20 cellular contexts compared by ENCODE assay signal in genomic region chr6:107784669-107785068, GRCh38. TPM values are rescaled to one million over a fixed set of nuclear protein-coding genes. Genes with fewer than 3 reads are reported as not detected.
A peak's percentile ranks its signal among the peaks of the same experiment; 100 is the strongest.
DNase-seq lines count a peak whose midpoint lies in the region; ATAC-seq and TF ChIP-seq lines count a peak whose summit lies in the region.
"Had no signal": no experiment of that assay in that cellular context is flagged by ENCODE, and none has a peak within 500 bp of the region (broad histone marks: within the 10 kb centered on the region; RNA-seq: fewer than 3 reads in every experiment).

No MANE protein-coding gene starts in this region.

- CTCF ChIA-PET in activated CD8-positive, alpha-beta T cell treated with anti-CD3 and anti-CD28 coated beads for 36 hours (lab: Charles Lee): interaction anchor here (1.5 to 3.0 kb wide), 5 partner anchors 11 to 63 kb away, joined by 5 to 23 read pairs (median 6); no protein-coding TSS in a partner anchor

- POLR2A ChIA-PET in activated CD8-positive, alpha-beta T cell treated with anti-CD3 and anti-CD28 coated beads for 36 hours (lab: Charles Lee): interaction anchor here (0.8 to 1.4 kb wide), 2 partner anchors 33 to 51 kb away, joined by 3 read pairs; no protein-coding TSS in a partner anchor

- peak overlapping the region; percentile 75 for H3K27ac Mint-ChIP-seq in activated CD8-positive, alpha-beta T cell treated with anti-CD3 and anti-CD28 coated beads for 36 hours
- peak overlapping the region; percentile 61 for H3K27ac Mint-ChIP-seq in stimulated activated naive CD8-positive, alpha-beta T cell treated with anti-CD3 and anti-CD28 coated beads, Interleukin-15, Interleukin-2, amounts not matched to agents 100 ng/mL and 50 ng/mL, for 24 hours
- H3K27ac Mint-ChIP-seq: H9 had no signal

- peaks cover 3% of the 10 kb centered on the region for H3K36me3 Mint-ChIP-seq in activated CD8-positive, alpha-beta T cell treated with anti-CD3 and anti-CD28 coated beads for 36 hours (ENCODE audit: low read depth)
- H3K36me3 Mint-ChIP-seq in stimulated activated naive CD8-positive, alpha-beta T cell treated with anti-CD3 and anti-CD28 coated beads, Interleukin-15, Interleukin-2, amounts not matched to agents 100 ng/mL and 50 ng/mL, for 24 hours (ENCODE audit: low read depth): peaks cover 2% of the 10 kb centered on the region

- H3K27me3 ChIP-seq in ascending aorta: no peaks in the 10 kb centered on the region

- H3K36me3 ChIP-seq in ascending aorta: no peaks in the 10 kb centered on the region
- H3K36me3 ChIP-seq: tibial artery had no signal

- H3K4me3 ChIP-seq in ascending aorta: no peak overlapping the region
- H3K4me3 ChIP-seq: PC-9, tibial artery had no signal

- no peak for TF ChIP-seq CTCF in activated CD8-positive, alpha-beta T cell treated with anti-CD3 and anti-CD28 coated beads for 36 hours (IDR thresholded peaks at IDR 0.05)
- TF ChIP-seq CTCF in ascending aorta (IDR thresholded peaks at IDR 0.05): no peak

- no peaks in the 10 kb centered on the region for H3K4me1 ChIP-seq in ascending aorta
- H3K4me1 ChIP-seq: tibial artery had no signal

- peak; percentile 73 for ATAC-seq in activated CD8-positive, alpha-beta T cell treated with anti-CD3 and anti-CD28 coated beads for 36 hours
- ATAC-seq in GM18867 (IDR thresholded peaks at IDR 0.05; ENCODE audit: unreplicated experiment): no peak

- H3K4me1 Mint-ChIP-seq in activated CD8-positive, alpha-beta T cell treated with anti-CD3 and anti-CD28 coated beads for 36 hours (ENCODE audit: low read depth): peaks cover 79% of the 10 kb centered on the region
- peaks cover 78% of the 10 kb centered on the region for H3K4me1 Mint-ChIP-seq in stimulated activated naive CD8-positive, alpha-beta T cell treated with anti-CD3 and anti-CD28 coated beads, Interleukin-15, Interleukin-2, amounts not matched to agents 100 ng/mL and 50 ng/mL, for 24 hours (ENCODE audit: low read depth)
- H3K4me1 Mint-ChIP-seq: H9 had no signal

- H3K27me3 Mint-ChIP-seq in activated CD8-positive, alpha-beta T cell treated with anti-CD3 and anti-CD28 coated beads for 36 hours: no peaks in the 10 kb centered on the region
- no peaks in the 10 kb centered on the region for H3K27me3 Mint-ChIP-seq in stimulated activated naive CD8-positive, alpha-beta T cell treated with anti-CD3 and anti-CD28 coated beads, Interleukin-15, Interleukin-2, amounts not matched to agents 100 ng/mL and 50 ng/mL, for 24 hours

- no peak overlapping the region for H3K27ac ChIP-seq in ascending aorta
- H3K27ac ChIP-seq: KMS-11, PC-9, tibial artery, VCaP had no signal

- intact Hi-C loops in activated CD8-positive, alpha-beta T cell treated with anti-CD3 and anti-CD28 coated beads for 36 hours (cut with micrococcal nuclease): loop anchor here (5.0 kb wide), 2 partner anchors 38 to 52 kb away; partner anchors contain the start of gene SCML4
- intact Hi-C loops in ascending aorta (cut with DNase I): no loop called here

- H3K9me3 Mint-ChIP-seq in activated CD8-positive, alpha-beta T cell treated with anti-CD3 and anti-CD28 coated beads for 36 hours: no peaks in the 10 kb centered on the region
- no peaks in the 10 kb centered on the region for H3K9me3 Mint-ChIP-seq in stimulated activated naive CD8-positive, alpha-beta T cell treated with anti-CD3 and anti-CD28 coated beads, Interleukin-15, Interleukin-2, amounts not matched to agents 100 ng/mL and 50 ng/mL, for 24 hours
- H3K9me3 Mint-ChIP-seq: H9 had no signal

- no peak overlapping the region for H3K4me3 Mint-ChIP-seq in activated CD8-positive, alpha-beta T cell treated with anti-CD3 and anti-CD28 coated beads for 36 hours
- no peak overlapping the region for H3K4me3 Mint-ChIP-seq in stimulated activated naive CD8-positive, alpha-beta T cell treated with anti-CD3 and anti-CD28 coated beads, Interleukin-15, Interleukin-2, amounts not matched to agents 100 ng/mL and 50 ng/mL, for 24 hours
- H3K4me3 Mint-ChIP-seq: H9 had no signal

- H3K9me3 ChIP-seq in ascending aorta: no peaks in the 10 kb centered on the region
- H3K9me3 ChIP-seq: tibial artery had no signal

- peak; percentile 27 to 31 for DNase-seq in stimulated activated CD4-positive, alpha-beta T cell treated with anti-CD3 and anti-CD28 coated beads, Interleukin-2, amount 100 ng/mL, for 24 hours
- DNase-seq in stimulated activated CD4-positive, alpha-beta T cell treated with anti-CD3 and anti-CD28 coated beads, Interleukin-4, amount 100 ng/mL, for 1 hour: no peak
- DNase-seq in activated CD8-positive, alpha-beta T cell treated with anti-CD3 and anti-CD28 coated beads for 36 hours: peak; percentile 76
- peak; percentile 37 for DNase-seq in islet precursor cell
- DNase-seq in NCI-H748 (lab: John Stamatoyannopoulos, UW; ENCODE audit: unreplicated experiment): no peak
- DNase-seq in ascending aorta (ENCODE audit: low spot score in 2 of 2): no peak
- DNase-seq: central memory CD4-positive, alpha-beta T cell; DMS53; H9; mesendoderm; NCI-H146; NCI-H510A treated with DMSO at 0.1 percent for 48 hours; nucleus accumbens; PC-9; small intestine; tibial artery had no signal

RNA-seq across cellular contexts. Expression of gene SCML4, which starts 39.4 kb away (rescaled TPM):
- total RNA-seq in activated CD8-positive, alpha-beta T cell treated with anti-CD3 and anti-CD28 coated beads for 36 hours: 10 to 100 TPM; 14.8 to 17.9 TPM
- total RNA-seq in ascending aorta: not detected
- total RNA-seq: H9, PC-9 had no signal

Comparison
In these comparisons a context has a peak if more than half of its experiments do, and no peak if none do; other contexts are left out.
1. DNase-seq: peak in stimulated activated CD4-positive, alpha-beta T cell treated with anti-CD3 and anti-CD28 coated beads, Interleukin-2, amount 100 ng/mL, for 24 hours (2 of 2), activated CD8-positive, alpha-beta T cell treated with anti-CD3 and anti-CD28 coated beads for 36 hours (single experiment) and islet precursor cell (single experiment); none in stimulated activated CD4-positive, alpha-beta T cell treated with anti-CD3 and anti-CD28 coated beads, Interleukin-4, amount 100 ng/mL, for 1 hour (single experiment), NCI-H748 (single experiment) and ascending aorta (0 of 2).
2. RNA of gene SCML4, which starts 39.4 kb away (total RNA-seq): 14.8 to 17.9 TPM in activated CD8-positive, alpha-beta T cell treated with anti-CD3 and anti-CD28 coated beads for 36 hours; not detected in ascending aorta (single experiment); every median in the first group is over 10 times any median in the second.